9 cellular contexts compared by ENCODE assay signal in genomic region chr12:71626098-71626497, GRCh38. TPM values are rescaled to one million over a fixed set of nuclear protein-coding genes. Genes with fewer than 3 reads are reported as not detected.
A peak's percentile ranks its signal among the peaks of the same experiment; 100 is the strongest.
DNase-seq lines count a peak whose midpoint lies in the region; ATAC-seq and TF ChIP-seq lines count a peak whose summit lies in the region.
"Had no signal": no experiment of that assay in that cellular context is flagged by ENCODE, and none has a peak within 500 bp of the region (broad histone marks: within the 10 kb centered on the region; RNA-seq: fewer than 3 reads in every experiment).

No MANE protein-coding gene starts in this region.

- H3K9me3 ChIP-seq in CD8-positive, alpha-beta memory T cell (ENCODE audit: low read length) = no peaks in the 10 kb centered on the region
- no peaks in the 10 kb centered on the region for H3K9me3 ChIP-seq in endodermal cell (ENCODE audit: control insufficient read depth, low read length)

- no peaks in the 10 kb centered on the region for H3K27me3 ChIP-seq in CD8-positive, alpha-beta memory T cell (ENCODE audit: insufficient read depth, low read length, poor library complexity, severe bottlenecking)
- H3K27me3 ChIP-seq in endodermal cell (ENCODE audit: control insufficient read depth, insufficient read depth, low read length, poor library complexity, severe bottlenecking) = no peaks in the 10 kb centered on the region

- TF ChIP-seq CTCF in chondrocyte (IDR thresholded peaks at IDR 0.05) = no peak
- no peak for TF ChIP-seq CTCF in endodermal cell (conservative IDR thresholded peaks at IDR 0.05)
- no peak for TF ChIP-seq CTCF in omental fat pad (IDR thresholded peaks at IDR 0.05)

- CTCF ChIA-PET in CD8-positive, alpha-beta memory T cell (lab: Charles Lee) = interaction anchor here (0.7 kb wide), 1 partner anchor 11 kb away, joined by 3 read pairs; no protein-coding TSS in a partner anchor
- CTCF ChIA-PET in HEK293T (lab: Yijun Ruan, JAX) = no interaction called here

- peaks cover 11% of the 10 kb centered on the region for H3K4me1 ChIP-seq in CD8-positive, alpha-beta memory T cell (ENCODE audit: insufficient read depth, low read length)
- no peaks in the 10 kb centered on the region for H3K4me1 ChIP-seq in endodermal cell (ENCODE audit: control insufficient read depth, insufficient read depth, low read length)

- no peaks in the 10 kb centered on the region for H3K27me3 Mint-ChIP-seq in CD8-positive, alpha-beta memory T cell
- H3K27me3 Mint-ChIP-seq in IgD-negative memory B cell (no peaks in the 10 kb centered on the region), chondrocyte (ENCODE audit: low read depth) (no peaks in the 10 kb centered on the region), endodermal cell (ENCODE audit: insufficient read depth) (no peaks in the 10 kb centered on the region)

- peak overlapping the region in 5 of 8 donors; percentile 3 to 76 (median 42) for H3K27ac Mint-ChIP-seq in CD8-positive, alpha-beta memory T cell
- H3K27ac Mint-ChIP-seq in IgD-negative memory B cell (peak overlapping the region; percentile 1 to 74 (median 35)), chondrocyte (ENCODE audit: unreplicated experiment) (peak overlapping the region; percentile 72), endodermal cell (no peak overlapping the region)

- ATAC-seq in GM19351 (IDR thresholded peaks at IDR 0.05; ENCODE audit: unreplicated experiment) = peak; percentile 80
- no peak for ATAC-seq in omental fat pad (ENCODE audit: low FRiP score)

- POLR2A ChIA-PET in CD8-positive, alpha-beta memory T cell (lab: Charles Lee) = no interaction called here
- POLR2A ChIA-PET in HEK293T (lab: Yijun Ruan, JAX) = interaction anchor here (0.7 kb wide), 1 partner anchor 38 kb away, joined by 3 read pairs; the partner anchor contains the start of gene ZFC3H1

- H3K36me3 Mint-ChIP-seq in CD8-positive, alpha-beta memory T cell = peaks cover 10 to 93% (median 35%) of the 10 kb centered on the region in 3 donors
- H3K36me3 Mint-ChIP-seq in IgD-negative memory B cell = peaks cover 4% of the 10 kb centered on the region
- peaks cover 50% of the 10 kb centered on the region for H3K36me3 Mint-ChIP-seq in chondrocyte (ENCODE audit: low read depth)
- H3K36me3 Mint-ChIP-seq in endodermal cell (ENCODE audit: low read depth) = peaks cover 85% of the 10 kb centered on the region

- H3K4me1 Mint-ChIP-seq in CD8-positive, alpha-beta memory T cell = peaks cover 16 to 29% (median 29%) of the 10 kb centered on the region in 3 donors
- H3K4me1 Mint-ChIP-seq in IgD-negative memory B cell (peaks cover 6 to 20% (median 16%) of the 10 kb centered on the region in 3 donors), chondrocyte (ENCODE audit: low read depth) (peaks cover 10% of the 10 kb centered on the region), endodermal cell (peaks cover 6% of the 10 kb centered on the region)

- no peak overlapping the region for H3K27ac ChIP-seq in CD8-positive, alpha-beta memory T cell (ENCODE audit: low read depth, low read length)
- no peak overlapping the region for H3K27ac ChIP-seq in endodermal cell (ENCODE audit: low read depth, low read length)

- no peak overlapping the region for H3K4me3 ChIP-seq in CD8-positive, alpha-beta memory T cell (ENCODE audit: low read length)
- no peak overlapping the region for H3K4me3 ChIP-seq in endodermal cell (ENCODE audit: low read length)

- no peak for DNase-seq in CD8-positive, alpha-beta memory T cell
- DNase-seq in chondrocyte (ENCODE audit: low spot score) (no peak), HEK293T (ENCODE audit: extremely low spot score) (no peak), endodermal cell (no peak), omental fat pad (ENCODE audit: low spot score) (no peak), cortex of kidney (lab: John Stamatoyannopoulos, UW) (no peak)
- DNase-seq: NCI-H526 treated with DMSO at 0.1 percent for 48 hours had no signal

- no peak overlapping the region for H3K4me3 Mint-ChIP-seq in CD8-positive, alpha-beta memory T cell
- H3K4me3 Mint-ChIP-seq in IgD-negative memory B cell (no peak overlapping the region), chondrocyte (ENCODE audit: unreplicated experiment) (no peak overlapping the region), endodermal cell (no peak overlapping the region)

- WGBS in endodermal cell (ENCODE audit: insufficient coverage in 1 of 2, insufficient read length in 1 of 2), 2 experiments = 92 to 95% methylated on average over 5 of the region's 5 CpGs

- no peak overlapping the region for H3K9ac ChIP-seq in endodermal cell (ENCODE audit: extremely low read depth, low read length, poor library complexity, severe bottlenecking)

- no peaks in the 10 kb centered on the region for H3K9me3 Mint-ChIP-seq in CD8-positive, alpha-beta memory T cell
- H3K9me3 Mint-ChIP-seq in IgD-negative memory B cell (no peaks in the 10 kb centered on the region), chondrocyte (ENCODE audit: low read depth) (no peaks in the 10 kb centered on the region), endodermal cell (no peaks in the 10 kb centered on the region)

- H3K36me3 ChIP-seq in CD8-positive, alpha-beta memory T cell (ENCODE audit: insufficient read depth, low read length) = peaks cover 53% of the 10 kb centered on the region
- peaks cover 99% of the 10 kb centered on the region for H3K36me3 ChIP-seq in endodermal cell (ENCODE audit: control insufficient read depth, insufficient read depth, low read length)

TF ChIP-seq in HEK293T, 16 proteins besides CTCF, POLR2A, EP300 and RAD21:
- TF ChIP-seq FOXA1 (IDR thresholded peaks at IDR 0.05) = no peak
- no peak for TF ChIP-seq CTBP1 (IDR thresholded peaks at IDR 0.05; ENCODE audit: borderline replicate concordance)
- TF ChIP-seq ARNT (IDR thresholded peaks at IDR 0.05) = no peak
- TF ChIP-seq SP1 (IDR thresholded peaks at IDR 0.05) = no peak
- TF ChIP-seq FOXM1 (IDR thresholded peaks at IDR 0.05; ENCODE audit: borderline replicate concordance) = no peak
- TF ChIP-seq TARDBP (IDR thresholded peaks at IDR 0.05) = no peak
- TF ChIP-seq SUZ12 (IDR thresholded peaks at IDR 0.05) = no peak
- no peak for TF ChIP-seq FOXK2 (IDR thresholded peaks at IDR 0.05)
- TF ChIP-seq L3MBTL2 (conservative IDR thresholded peaks at IDR 0.05) = no peak
- TF ChIP-seq PKNOX1 (IDR thresholded peaks at IDR 0.05) = no peak
- TF ChIP-seq HDGF (IDR thresholded peaks at IDR 0.05; ENCODE audit: borderline replicate concordance) = no peak
- TF ChIP-seq ZNF384 (IDR thresholded peaks at IDR 0.05) = no peak
- no peak for TF ChIP-seq ELF4 (IDR thresholded peaks at IDR 0.05)
- no peak for TF ChIP-seq LEF1 (IDR thresholded peaks at IDR 0.05; ENCODE audit: borderline replicate concordance)

RNA-seq across cellular contexts. Expression of gene ZFC3H1, which starts 37.5 kb away (rescaled TPM):
- 10 to 100 TPM; 37.5 to 42.6 TPM for total RNA-seq in CD8-positive, alpha-beta memory T cell
- polyA plus RNA-seq in CD8-positive, alpha-beta memory T cell = 27.9 TPM
- 39.3 TPM for polyA plus RNA-seq in IgD-negative memory B cell
- total RNA-seq in chondrocyte = 36.7 to 62.6 TPM (median 39.6 TPM) in 3 replicates
- total RNA-seq in endodermal cell = 10 to 100 TPM; 40.5 to 46.0 TPM
- 29.1 TPM for polyA plus RNA-seq in endodermal cell (2013, experiment 1 of 2)
- polyA plus RNA-seq in endodermal cell (2013, experiment 2 of 2) = 32.8 TPM
- 100 to 1,000 TPM in 1 of 4 donors, 10 to 100 TPM in 3; 54.6 to 124 (median 85.5) TPM for total RNA-seq in omental fat pad

RNA-seq across cellular contexts. Expression of gene THAP2, which starts 38.0 kb away (rescaled TPM):
- 1 to 10 TPM; 7.8 to 8.6 TPM for total RNA-seq in CD8-positive, alpha-beta memory T cell
- 5.2 TPM for polyA plus RNA-seq in CD8-positive, alpha-beta memory T cell
- polyA plus RNA-seq in IgD-negative memory B cell = 11.1 TPM
- total RNA-seq in chondrocyte (4.8 to 5.9 TPM (median 5.2 TPM) in 3 replicates), endodermal cell (1 to 10 TPM; 7.2 to 9.3 TPM), omental fat pad (10 to 100 TPM in 1 of 4 donors, 1 to 10 TPM in 3; 1.8 to 21.3 (median 5.9) TPM)
- polyA plus RNA-seq in endodermal cell (2013, experiment 1 of 2) = 14.7 TPM
- 12.4 TPM for polyA plus RNA-seq in endodermal cell (2013, experiment 2 of 2)

RNA-seq across cellular contexts. Expression of gene TMEM19, which starts 59.8 kb away (rescaled TPM):
- total RNA-seq in CD8-positive, alpha-beta memory T cell = 10 to 100 TPM; 18.6 to 21.4 TPM
- polyA plus RNA-seq in CD8-positive, alpha-beta memory T cell = 33.6 TPM
- polyA plus RNA-seq in IgD-negative memory B cell = 98.7 TPM
- 25.7 to 35.0 TPM (median 27.5 TPM) in 3 replicates for total RNA-seq in chondrocyte
- 10 to 100 TPM; 12.7 to 15.9 TPM for total RNA-seq in endodermal cell
- polyA plus RNA-seq in endodermal cell (2013, experiment 1 of 2) = 13.4 TPM
- polyA plus RNA-seq in endodermal cell (2013, experiment 2 of 2) = 13.7 TPM
- total RNA-seq in omental fat pad = 10 to 100 TPM; 10.3 to 20.0 (median 16.7) TPM
